18 cellular contexts compared by ENCODE assay signal in genomic region chr6:13360671-13361540, GRCh38. TPM values are rescaled to one million over a fixed set of nuclear protein-coding genes. Genes with fewer than 3 reads are reported as not detected.
DNase-seq lines count a peak whose midpoint lies in the region; ATAC-seq and TF ChIP-seq lines count a peak whose summit lies in the region.
"Had no signal": no experiment of that assay in that cellular context is flagged by ENCODE, and none has a peak within 500 bp of the region (broad histone marks: within the 10 kb centered on the region; RNA-seq: fewer than 3 reads in every experiment).

No MANE protein-coding gene starts in this region.

- TF ChIP-seq CTCF in HL-60 (IDR thresholded peaks at IDR 0.05; ENCODE audit: insufficient read depth, low read length) (no peak), endothelial cell (IDR thresholded peaks at IDR 0.05; ENCODE audit: unreplicated experiment) (no peak), nephron progenitor cell (IDR thresholded peaks at IDR 0.05) (no peak)

- peaks cover 40% of the 10 kb centered on the region for H3K36me3 Mint-ChIP-seq in endothelial cell (ENCODE audit: low read depth, unreplicated experiment)
- peaks cover 0 to 5% of the 10 kb centered on the region in 2 donors for H3K36me3 Mint-ChIP-seq in naive B cell
- peaks cover 3% of the 10 kb centered on the region for H3K36me3 Mint-ChIP-seq in nephron progenitor cell (ENCODE audit: low read depth)
- H3K36me3 Mint-ChIP-seq: naive thymus-derived CD8-positive, alpha-beta T cell had no signal

- H3K4me3 Mint-ChIP-seq in endothelial cell (ENCODE audit: unreplicated experiment): no peak overlapping the region
- H3K4me3 Mint-ChIP-seq in naive B cell: peak overlapping the region in 3 of 8 donors; percentile 20 to 54 (median 29)
- H3K4me3 Mint-ChIP-seq in nephron progenitor cell: no peak overlapping the region
- H3K4me3 Mint-ChIP-seq: naive thymus-derived CD8-positive, alpha-beta T cell had no signal

- no peaks in the 10 kb centered on the region for H3K27me3 ChIP-seq in HL-60 (ENCODE audit: insufficient read depth, poor library complexity, severe bottlenecking)
- H3K27me3 ChIP-seq: tibial artery had no signal

- H3K27ac Mint-ChIP-seq in endothelial cell (ENCODE audit: unreplicated experiment) (peak overlapping the region; percentile 45), naive B cell (peak overlapping the region in 4 of 6 donors; percentile 44 to 90 (median 67)), nephron progenitor cell (no peak overlapping the region)
- H3K27ac Mint-ChIP-seq: activated naive CD4-positive, alpha-beta T cell treated with anti-CD3 and anti-CD28 coated beads, Interleukin-2, amount 50 U/mL, for 72 hours had no signal

- H3K9me3 Mint-ChIP-seq in endothelial cell (ENCODE audit: unreplicated experiment) (no peaks in the 10 kb centered on the region), naive B cell (no peaks in the 10 kb centered on the region), nephron progenitor cell (no peaks in the 10 kb centered on the region)
- H3K9me3 Mint-ChIP-seq: activated naive CD4-positive, alpha-beta T cell treated with anti-CD3 and anti-CD28 coated beads, Interleukin-2, amount 50 U/mL, for 72 hours; naive thymus-derived CD8-positive, alpha-beta T cell had no signal

- ATAC-seq in naive B cell (ENCODE audit: low read depth in 2 of 2): no peak
- ATAC-seq: activated naive CD4-positive, alpha-beta T cell treated with anti-CD3 and anti-CD28 coated beads, Interleukin-2, amount 50 U/mL, for 72 hours; esophagus mucosa; naive thymus-derived CD8-positive, alpha-beta T cell had no signal

- DNase-seq in HL-60 (ENCODE audit: low read depth in 1 of 2, low spot score in 1 of 2) (peak; percentile 44 to 72), OCI-M2 (lab: John Stamatoyannopoulos, UW; ENCODE audit: unreplicated experiment) (peak; percentile 90), endothelial cell (ENCODE audit: low spot score) (no peak), naive B cell (no peak), nephron progenitor cell (no peak), NCI-H1436 treated with DMSO at 0.1 percent for 48 hours (lab: John Stamatoyannopoulos, UW) (no peak), HPDE6-E6E7 (ENCODE audit: extremely low spot score) (no peak), GM19238 (ENCODE audit: insufficient read length, low spot score) (no peak)
- DNase-seq: activated CD4-positive, CD25-positive, alpha-beta regulatory T cell; activated CD8-positive, alpha-beta memory T cell treated with anti-CD3 and anti-CD28 coated beads, Interleukin-2, amount 50 U/mL, for 48 hours; EL; MM.1S; naive thymus-derived CD8-positive, alpha-beta T cell; stimulated activated CD4-positive, alpha-beta T cell treated with anti-CD3 and anti-CD28 coated beads, Interleukin-1b, Interleukin-23, amount 100 ng/mL, for 48 hours; tibial artery had no signal

- no peak overlapping the region for H3K4me3 ChIP-seq in HL-60 (replicated peaks; ENCODE audit: insufficient read depth, low read length)
- H3K4me3 ChIP-seq: tibial artery had no signal

- peaks cover 46% of the 10 kb centered on the region for H3K4me1 Mint-ChIP-seq in endothelial cell (ENCODE audit: unreplicated experiment)
- H3K4me1 Mint-ChIP-seq in naive B cell: peaks cover 56 to 85% (median 78%) of the 10 kb centered on the region in 3 donors
- peaks cover 38% of the 10 kb centered on the region for H3K4me1 Mint-ChIP-seq in nephron progenitor cell

- H3K27me3 Mint-ChIP-seq in endothelial cell (ENCODE audit: unreplicated experiment): peaks cover 12% of the 10 kb centered on the region
- H3K27me3 Mint-ChIP-seq in naive B cell: no peaks in the 10 kb centered on the region
- peaks cover 3% of the 10 kb centered on the region for H3K27me3 Mint-ChIP-seq in nephron progenitor cell (ENCODE audit: low read depth, poor library complexity)
- H3K27me3 Mint-ChIP-seq: naive thymus-derived CD8-positive, alpha-beta T cell had no signal

- H3K27ac ChIP-seq in HL-60 (replicated peaks): peak overlapping the region; percentile 48
- H3K27ac ChIP-seq: C4-2B, tibial artery had no signal

RNA-seq across cellular contexts. Expression of gene TBC1D7, which starts 32.6 kb away (rescaled TPM):
- 40.4 TPM for total RNA-seq in endothelial cell (ENCODE audit: unreplicated experiment)
- 10 to 100 TPM; 21.9 to 50.4 (median 26.7) TPM for polyA plus RNA-seq in naive B cell (ENCODE audit: low read depth in 6 of 6)

Comparison
In these comparisons a context has a peak if more than half of its experiments do, and no peak if none do; other contexts are left out.
1. DNase-seq: peak in HL-60 (2 of 2) and OCI-M2 (single experiment); none in endothelial cell (single experiment), naive B cell (single experiment), nephron progenitor cell (single experiment), NCI-H1436 treated with DMSO at 0.1 percent for 48 hours (single experiment), HPDE6-E6E7 (single experiment) and GM19238 (single experiment).